Comparison of ENCODE assay signal across 9 cellular contexts in the genomic region with DNA sequence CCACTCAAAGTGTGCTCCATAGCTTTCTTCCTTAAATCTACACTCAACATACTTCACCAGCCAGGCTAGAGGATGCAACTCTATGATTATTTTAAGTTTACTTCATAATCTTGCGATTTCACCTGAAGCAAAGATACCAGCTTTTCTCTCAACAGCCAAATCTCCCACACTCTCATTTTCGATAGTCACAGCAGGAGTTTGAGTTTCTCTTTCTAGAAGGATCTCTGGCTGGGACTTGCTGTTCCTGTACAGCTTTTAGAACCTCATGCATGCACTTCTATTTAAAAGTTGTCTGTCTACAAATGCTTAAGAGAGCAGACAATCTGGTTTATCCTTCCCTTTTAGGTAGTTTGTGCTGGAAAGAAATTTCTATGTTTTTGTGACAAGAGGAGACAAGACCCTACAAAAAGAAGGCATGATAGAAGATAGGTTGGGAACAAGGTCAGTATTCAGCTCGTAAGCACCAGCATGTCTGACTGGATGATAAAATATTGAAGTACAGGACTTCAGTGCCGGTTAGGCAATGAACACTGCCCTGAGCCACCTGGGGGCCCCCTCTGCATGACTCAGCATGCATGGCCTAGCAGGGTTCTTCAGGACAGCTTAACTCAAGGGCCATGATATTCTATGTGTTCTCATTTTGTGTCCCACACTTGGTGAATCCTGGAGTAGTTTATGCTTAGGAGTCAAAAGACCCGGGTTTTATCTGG.
DNase-seq lines count a peak whose midpoint lies in the region; ATAC-seq, FAIRE-seq and TF ChIP-seq lines count a peak whose summit lies in the region.
"Had no signal": no experiment of that assay in that cellular context is flagged by ENCODE, and none has a peak within 500 bp of the region (broad histone marks: within the 10 kb centered on the region; RNA-seq: fewer than 3 reads in every experiment).

No MANE protein-coding gene starts in this region.

- TF ChIP-seq CTCF in GM06990 (IDR thresholded peaks at IDR 0.05; ENCODE audit: insufficient read depth, low read length, poor library complexity, severe bottlenecking) (peak; percentile 52), GM12878 (IDR thresholded peaks at IDR 0.05 in 2 of 3, conservative IDR thresholded peaks at IDR 0.05 in 1 of 3; ENCODE audit: control insufficient read depth in 2 of 3, extremely low read depth in 1 of 3, insufficient read depth in 1 of 3, low read depth in 3 of 3, low read length in 3 of 3) (peak; percentile 33 to 52 (median 41); a peak in 4 of 6 replicates), coronary artery (IDR thresholded peaks at IDR 0.05) (no peak), WTC11 (IDR thresholded peaks at IDR 0.05) (no peak)

- H3K4me1 ChIP-seq in Karpas-422 (ENCODE audit: low read length) = no peaks in the 10 kb centered on the region
- H3K4me1 ChIP-seq in GM12878 (ENCODE audit: control insufficient read depth, insufficient read depth, low read length) = peaks cover 58% of the 10 kb centered on the region

- intact Hi-C loops in GM12878 (cut with micrococcal nuclease; ENCODE audit: unreplicated experiment) = loop anchor here (1.0 to 10.0 kb wide), 3 partner anchors 162 to 439 kb away; partner anchors contain the start of gene TCEANC

- H3K9ac ChIP-seq in Karpas-422 (ENCODE audit: low read length) (no peak overlapping the region), GM12878 (ENCODE audit: control insufficient read depth, insufficient read depth, low read length) (peak overlapping the region; percentile 59)

- TF ChIP-seq RAD21 in GM12878 (IDR thresholded peaks at IDR 0.05; ENCODE audit: insufficient read depth, low read depth, low read length) = peak; percentile 75

- no peak overlapping the region for H3K4me3 ChIP-seq in GM06990 (replicated peaks; ENCODE audit: low read depth, low read length)
- H3K4me3 ChIP-seq in Karpas-422 (ENCODE audit: low read length) = no peak overlapping the region
- no peak overlapping the region; the same call in 1 of the 2 replicates for H3K4me3 ChIP-seq in GM12878
- H3K4me3 ChIP-seq in coronary artery = no peak overlapping the region
- H3K4me3 ChIP-seq: thoracic aorta had no signal

- no peaks in the 10 kb centered on the region for H3K79me2 ChIP-seq in Karpas-422 (ENCODE audit: low read length)
- H3K79me2 ChIP-seq in GM12878 (ENCODE audit: control insufficient read depth, insufficient read depth, low read length) = no peaks in the 10 kb centered on the region

- SMC1A ChIA-PET in GM12878 (lab: Charles Lee; ENCODE audit: uncharacterized antibody, unreplicated experiment) = interaction anchor here (0.8 to 7.7 kb wide), 57 partner anchors 9 to 440 kb away, joined by 3 to 153 read pairs (median 5); no protein-coding TSS in a partner anchor

- POLR2A ChIA-PET in GM12878 (lab: Charles Lee) (interaction anchor here (0.6 to 5.6 kb wide), 15 partner anchors 10 to 308 kb away, joined by 3 to 49 read pairs (median 4); no protein-coding TSS in a partner anchor), WTC11 (lab: Charles Lee) (no interaction called here)

- H3K36me3 Mint-ChIP-seq in stimulated activated effector memory CD8-positive, alpha-beta T cell treated with anti-CD3 and anti-CD28 coated beads, Interleukin-12 subunit alpha, Interleukin-12 subunit beta, amount 100 ng/mL, for 72 hours = no peaks in the 10 kb centered on the region
- no peaks in the 10 kb centered on the region; the same call in 1 of the 2 replicates for H3K36me3 Mint-ChIP-seq in WTC11

- H3K9me3 ChIP-seq in Karpas-422 (ENCODE audit: low read length) = no peaks in the 10 kb centered on the region
- H3K9me3 ChIP-seq in GM12878 (replicated peaks; ENCODE audit: control insufficient read depth, insufficient read depth, low read length) = peaks cover 18% of the 10 kb centered on the region
- H3K9me3 ChIP-seq: thoracic aorta had no signal

- in situ Hi-C loops in GM12878 (cut with MboI) = loop anchor here (10.0 kb wide), 1 partner anchor 231 kb away; no protein-coding TSS in a partner anchor

- peaks cover 39% of the 10 kb centered on the region for H3K4me1 Mint-ChIP-seq in stimulated activated effector memory CD8-positive, alpha-beta T cell treated with anti-CD3 and anti-CD28 coated beads, Interleukin-12 subunit alpha, Interleukin-12 subunit beta, amount 100 ng/mL, for 72 hours
- H3K4me1 Mint-ChIP-seq in WTC11 = peaks cover 3% of the 10 kb centered on the region; the same call in 1 of the 2 replicates

- no peak for TF ChIP-seq POLR2A in GM12878 (IDR thresholded peaks at IDR 0.05; ENCODE audit: low read depth, low read length)

- TF ChIP-seq EP300 in GM12878 (IDR thresholded peaks at IDR 0.05; ENCODE audit: borderline replicate concordance in 1 of 2, control insufficient read depth in 1 of 2, low read depth in 2 of 2, low read length in 2 of 2) = no peak

- peak; percentile 58 for DNase-seq in GM06990 (ENCODE audit: extremely low read depth, insufficient read length)
- peak; percentile 71 for DNase-seq in Karpas-422
- peak; percentile 56 for DNase-seq in GM12878 (ENCODE audit: low read depth, low spot score)
- no peak for DNase-seq in stimulated activated effector memory CD8-positive, alpha-beta T cell treated with anti-CD3 and anti-CD28 coated beads, Interleukin-12 subunit alpha, Interleukin-12 subunit beta, amount 100 ng/mL, for 72 hours (ENCODE audit: low spot score in 2 of 2)
- DNase-seq in ecto neural progenitor cell (ENCODE audit: low spot score) = no peak
- DNase-seq in coronary artery (ENCODE audit: low spot score) = no peak
- DNase-seq in WTC11 (ENCODE audit: low spot score) = no peak

- H3K36me3 ChIP-seq in GM06990 (ENCODE audit: control insufficient read depth, insufficient read depth, low read length) = no peaks in the 10 kb centered on the region
- H3K36me3 ChIP-seq in Karpas-422 (ENCODE audit: insufficient read depth, low read length) = no peaks in the 10 kb centered on the region
- no peaks in the 10 kb centered on the region for H3K36me3 ChIP-seq in GM12878 (ENCODE audit: control insufficient read depth in 2 of 2, insufficient read depth in 2 of 2, low read length in 1 of 2)
- H3K36me3 ChIP-seq: thoracic aorta had no signal

- peaks cover 2% of the 10 kb centered on the region; the same call in 1 of the 2 replicates for H3K27me3 Mint-ChIP-seq in WTC11 (ENCODE audit: low read depth)

- H3K27ac ChIP-seq in Karpas-422 (ENCODE audit: low read length) (no peak overlapping the region), GM12878 (ENCODE audit: control insufficient read depth, insufficient read depth) (peak overlapping the region; percentile 92), coronary artery (peak overlapping the region in 1 of 2 donors; percentile 8)

- H2AFZ ChIP-seq in Karpas-422 (ENCODE audit: low read length) (no peak overlapping the region), GM12878 (ENCODE audit: control insufficient read depth, low read depth, low read length) (peak overlapping the region; percentile 22)

- H3K4me3 Mint-ChIP-seq in stimulated activated effector memory CD8-positive, alpha-beta T cell treated with anti-CD3 and anti-CD28 coated beads, Interleukin-12 subunit alpha, Interleukin-12 subunit beta, amount 100 ng/mL, for 72 hours = no peak overlapping the region
- no peak overlapping the region for H3K4me3 Mint-ChIP-seq in WTC11

- 34% methylated on average over 5 of the region's 5 CpGs for WGBS in GM12878 (ENCODE audit: insufficient coverage, insufficient replicate concordance, low lambda C conversion rate, missing lambda C conversion rate)

- H3K27me3 ChIP-seq in GM06990 (replicated peaks; ENCODE audit: control insufficient read depth, insufficient read depth, low read length) = no peaks in the 10 kb centered on the region
- no peaks in the 10 kb centered on the region for H3K27me3 ChIP-seq in Karpas-422 (ENCODE audit: low read length)
- no peaks in the 10 kb centered on the region for H3K27me3 ChIP-seq in GM12878 (replicated peaks in 1 of 2; ENCODE audit: control insufficient read depth in 2 of 2, insufficient read depth in 2 of 2, low read length in 1 of 2)

- H3K9me3 Mint-ChIP-seq in stimulated activated effector memory CD8-positive, alpha-beta T cell treated with anti-CD3 and anti-CD28 coated beads, Interleukin-12 subunit alpha, Interleukin-12 subunit beta, amount 100 ng/mL, for 72 hours = peaks cover 4% of the 10 kb centered on the region
- H3K9me3 Mint-ChIP-seq in WTC11 = peaks cover 14% of the 10 kb centered on the region

- H3K27ac Mint-ChIP-seq in stimulated activated effector memory CD8-positive, alpha-beta T cell treated with anti-CD3 and anti-CD28 coated beads, Interleukin-12 subunit alpha, Interleukin-12 subunit beta, amount 100 ng/mL, for 72 hours = no peak overlapping the region
- H3K27ac Mint-ChIP-seq in WTC11 = no peak overlapping the region

- CTCF ChIA-PET in GM12878 (lab: Yijun Ruan, JAX) = interaction anchor here (0.8 to 6.5 kb wide), 28 partner anchors 10 to 553 kb away, joined by 3 to 143 read pairs (median 4); no protein-coding TSS in a partner anchor
- CTCF ChIA-PET in WTC11 (lab: Charles Lee) = no interaction called here

- no peak for FAIRE-seq in GM12878 (lab: Jason Lieb, UNC)

- no TSS peak for BruUV-seq in GM12878 (replicated peaks; lab: Mats Ljungman, UMichigan)

- H3K4me2 ChIP-seq in Karpas-422 (ENCODE audit: low read depth, low read length, poor library complexity, severe bottlenecking) = no peak overlapping the region
- H3K4me2 ChIP-seq in GM12878 (ENCODE audit: control insufficient read depth, insufficient read depth) = peak overlapping the region; percentile 51

- H3K9me2 ChIP-seq in Karpas-422 (replicated peaks; ENCODE audit: insufficient read depth, low read length) = no peaks in the 10 kb centered on the region

- RAD21 ChIA-PET in GM12878 (lab: Charles Lee; ENCODE audit: unreplicated experiment) = interaction anchor here (0.6 to 7.4 kb wide), 36 partner anchors 10 to 392 kb away, joined by 3 to 242 read pairs (median 4); no protein-coding TSS in a partner anchor

- H4K20me1 ChIP-seq in Karpas-422 (ENCODE audit: insufficient read depth, low read depth, low read length) (no peaks in the 10 kb centered on the region), GM12878 (ENCODE audit: control insufficient read depth, insufficient read depth) (no peaks in the 10 kb centered on the region)

- peak; percentile 53 for ATAC-seq in GM21381 (IDR thresholded peaks at IDR 0.05; ENCODE audit: unreplicated experiment)
- ATAC-seq in GM12878 = peak; percentile 59
- peak; percentile 83 for ATAC-seq in stimulated activated effector memory CD8-positive, alpha-beta T cell treated with anti-CD3 and anti-CD28 coated beads, Interleukin-12 subunit alpha, Interleukin-12 subunit beta, amount 100 ng/mL, for 72 hours
- no peak for ATAC-seq in WTC11

TF ChIP-seq in WTC11, 78 proteins besides CTCF, POLR2A, EP300 and RAD21 (continues in another document):
- TF ChIP-seq, protein P1, sequence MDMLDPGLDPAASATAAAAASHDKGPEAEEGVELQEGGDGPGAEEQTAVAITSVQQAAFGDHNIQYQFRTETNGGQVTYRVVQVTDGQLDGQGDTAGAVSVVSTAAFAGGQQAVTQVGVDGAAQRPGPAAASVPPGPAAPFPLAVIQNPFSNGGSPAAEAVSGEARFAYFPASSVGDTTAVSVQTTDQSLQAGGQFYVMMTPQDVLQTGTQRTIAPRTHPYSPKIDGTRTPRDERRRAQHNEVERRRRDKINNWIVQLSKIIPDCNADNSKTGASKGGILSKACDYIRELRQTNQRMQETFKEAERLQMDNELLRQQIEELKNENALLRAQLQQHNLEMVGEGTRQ (CRISPR knock-in tag; IDR thresholded peaks at IDR 0.05) = no peak
- TF ChIP-seq NR3C1 (CRISPR knock-in tag; conservative IDR thresholded peaks at IDR 0.05; ENCODE audit: low read depth) = no peak

Comparison
In these comparisons a context has a peak if more than half of its experiments do, and no peak if none do; other contexts are left out.
1. DNase-seq: peak in GM06990 (single experiment), Karpas-422 (single experiment) and GM12878 (single experiment); none in stimulated activated effector memory CD8-positive, alpha-beta T cell treated with anti-CD3 and anti-CD28 coated beads, Interleukin-12 subunit alpha, Interleukin-12 subunit beta, amount 100 ng/mL, for 72 hours (0 of 2), ecto neural progenitor cell (single experiment), coronary artery (single experiment) and WTC11 (single experiment).
2. CTCF ChIP-seq: peak in GM06990 (single experiment) and GM12878 (3 of 3); none in coronary artery (single experiment) and WTC11 (single experiment).